In genomic region chrX:68978211-68978780, GRCh38 we compare ENCODE assay signal across 1 cellular context.
TF ChIP-seq lines count a peak whose summit lies in the region.

No MANE protein-coding gene starts in this region.

TF ChIP-seq in SK-N-SH treated with all-trans-retinoic acid at 6 μM for 48 hours, 23 proteins besides CTCF, POLR2A, EP300 and RAD21 (continued from another document):
- TF ChIP-seq ARNTL (CRISPR knock-in tag; IDR thresholded peaks at IDR 0.05; ENCODE audit: borderline replicate concordance, low read depth) (no peak), SNAI2 (CRISPR knock-in tag; IDR thresholded peaks at IDR 0.05) (no peak), GLIS3 (CRISPR knock-in tag; IDR thresholded peaks at IDR 0.05) (no peak), PPARA (CRISPR knock-in tag; IDR thresholded peaks at IDR 0.05; ENCODE audit: borderline replicate concordance) (no peak)
- TF ChIP-seq, protein P1, sequence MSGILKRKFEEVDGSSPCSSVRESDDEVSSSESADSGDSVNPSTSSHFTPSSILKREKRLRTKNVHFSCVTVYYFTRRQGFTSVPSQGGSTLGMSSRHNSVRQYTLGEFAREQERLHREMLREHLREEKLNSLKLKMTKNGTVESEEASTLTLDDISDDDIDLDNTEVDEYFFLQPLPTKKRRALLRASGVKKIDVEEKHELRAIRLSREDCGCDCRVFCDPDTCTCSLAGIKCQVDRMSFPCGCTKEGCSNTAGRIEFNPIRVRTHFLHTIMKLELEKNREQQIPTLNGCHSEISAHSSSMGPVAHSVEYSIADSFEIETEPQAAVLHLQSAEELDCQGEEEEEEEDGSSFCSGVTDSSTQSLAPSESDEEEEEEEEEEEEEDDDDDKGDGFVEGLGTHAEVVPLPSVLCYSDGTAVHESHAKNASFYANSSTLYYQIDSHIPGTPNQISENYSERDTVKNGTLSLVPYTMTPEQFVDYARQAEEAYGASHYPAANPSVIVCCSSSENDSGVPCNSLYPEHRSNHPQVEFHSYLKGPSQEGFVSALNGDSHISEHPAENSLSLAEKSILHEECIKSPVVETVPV (CRISPR knock-in tag; IDR thresholded peaks at IDR 0.05) = no peak
- TF ChIP-seq, protein P2, sequence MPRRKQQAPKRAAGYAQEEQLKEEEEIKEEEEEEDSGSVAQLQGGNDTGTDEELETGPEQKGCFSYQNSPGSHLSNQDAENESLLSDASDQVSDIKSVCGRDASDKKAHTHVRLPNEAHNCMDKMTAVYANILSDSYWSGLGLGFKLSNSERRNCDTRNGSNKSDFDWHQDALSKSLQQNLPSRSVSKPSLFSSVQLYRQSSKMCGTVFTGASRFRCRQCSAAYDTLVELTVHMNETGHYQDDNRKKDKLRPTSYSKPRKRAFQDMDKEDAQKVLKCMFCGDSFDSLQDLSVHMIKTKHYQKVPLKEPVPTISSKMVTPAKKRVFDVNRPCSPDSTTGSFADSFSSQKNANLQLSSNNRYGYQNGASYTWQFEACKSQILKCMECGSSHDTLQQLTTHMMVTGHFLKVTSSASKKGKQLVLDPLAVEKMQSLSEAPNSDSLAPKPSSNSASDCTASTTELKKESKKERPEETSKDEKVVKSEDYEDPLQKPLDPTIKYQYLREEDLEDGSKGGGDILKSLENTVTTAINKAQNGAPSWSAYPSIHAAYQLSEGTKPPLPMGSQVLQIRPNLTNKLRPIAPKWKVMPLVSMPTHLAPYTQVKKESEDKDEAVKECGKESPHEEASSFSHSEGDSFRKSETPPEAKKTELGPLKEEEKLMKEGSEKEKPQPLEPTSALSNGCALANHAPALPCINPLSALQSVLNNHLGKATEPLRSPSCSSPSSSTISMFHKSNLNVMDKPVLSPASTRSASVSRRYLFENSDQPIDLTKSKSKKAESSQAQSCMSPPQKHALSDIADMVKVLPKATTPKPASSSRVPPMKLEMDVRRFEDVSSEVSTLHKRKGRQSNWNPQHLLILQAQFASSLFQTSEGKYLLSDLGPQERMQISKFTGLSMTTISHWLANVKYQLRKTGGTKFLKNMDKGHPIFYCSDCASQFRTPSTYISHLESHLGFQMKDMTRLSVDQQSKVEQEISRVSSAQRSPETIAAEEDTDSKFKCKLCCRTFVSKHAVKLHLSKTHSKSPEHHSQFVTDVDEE (CRISPR knock-in tag; IDR thresholded peaks at IDR 0.05) = no peak
TF ChIP-seq in SK-N-SH treated with all-trans-retinoic acid at 6 μM for 48 hours: peak in this region for 0.
